Comparison of ENCODE assay signal across 13 cellular contexts in the genomic region with DNA sequence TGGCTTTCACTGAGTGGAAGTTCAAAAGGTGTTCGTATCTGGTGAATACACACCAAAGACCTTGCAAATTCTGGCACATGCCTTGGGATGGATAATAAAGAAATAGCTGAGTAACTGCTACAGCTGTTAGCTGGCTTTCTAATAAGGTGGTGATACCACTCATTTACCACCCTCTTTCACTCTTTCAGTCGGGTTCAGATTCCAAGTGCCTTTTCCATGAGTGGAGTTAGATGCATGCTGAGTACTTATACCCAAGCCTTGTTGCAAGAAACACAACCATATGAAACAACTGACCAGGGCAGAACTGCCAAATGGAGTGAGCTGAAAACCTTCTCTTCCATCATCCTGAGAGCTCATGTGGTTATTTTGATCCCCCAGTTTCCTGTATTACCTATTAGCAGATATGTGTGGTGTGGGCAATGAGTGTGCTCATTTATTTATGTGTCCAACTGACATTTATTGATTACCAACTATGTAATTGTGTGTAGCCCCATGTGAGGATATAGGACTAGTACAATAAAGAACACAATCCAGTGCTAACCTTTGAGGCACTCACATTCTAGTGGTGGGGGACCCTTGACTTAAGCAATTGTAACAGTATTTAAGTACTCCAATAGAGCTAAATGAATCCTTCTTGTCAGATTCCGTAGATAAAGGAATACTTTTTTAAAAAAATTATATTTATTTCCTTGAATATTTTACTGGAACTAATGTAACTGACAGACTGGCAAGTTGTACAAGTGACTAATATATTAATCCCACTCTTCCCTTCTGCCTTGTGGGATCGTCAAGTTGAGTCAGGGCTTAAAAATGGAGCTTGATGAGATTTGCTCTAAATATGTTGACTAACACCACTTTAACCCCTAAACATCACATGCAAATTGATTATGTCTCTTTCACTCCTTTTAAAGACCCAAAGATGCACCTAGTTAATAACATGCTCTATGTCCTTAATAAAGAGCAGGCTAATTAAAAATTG.
DNase-seq lines count a peak whose midpoint lies in the region; ATAC-seq, FAIRE-seq and TF ChIP-seq lines count a peak whose summit lies in the region.
"Had no signal": no experiment of that assay in that cellular context is flagged by ENCODE, and none has a peak within 500 bp of the region (broad histone marks: within the 10 kb centered on the region; RNA-seq: fewer than 3 reads in every experiment).

No MANE protein-coding gene starts in this region.

- no peak overlapping the region for H3K4me3 ChIP-seq in AG10803 (ENCODE audit: low read length)
- no peak overlapping the region for H3K4me3 ChIP-seq in GM12878
- no peak overlapping the region for H3K4me3 ChIP-seq in mesendoderm (ENCODE audit: low read length)
- H3K4me3 ChIP-seq: vagina had no signal

- in situ Hi-C loops in GM12878 (cut with MboI) = no loop called here
- in situ Hi-C loops in GM13976 (cut with MboI; ENCODE audit: low sequenced_read_pairs, unreplicated experiment) = no loop called here

- H2BK5ac ChIP-seq in mesendoderm (ENCODE audit: low read length) = no peak overlapping the region

- TF ChIP-seq CTCF in AG10803 (conservative IDR thresholded peaks at IDR 0.05; ENCODE audit: low read length) (no peak), GM12878 (IDR thresholded peaks at IDR 0.05 in 2 of 3, conservative IDR thresholded peaks at IDR 0.05 in 1 of 3; ENCODE audit: control insufficient read depth in 2 of 3, extremely low read depth in 1 of 3, insufficient read depth in 1 of 3, low read depth in 3 of 3, low read length in 3 of 3) (no peak), D721Med (IDR thresholded peaks at IDR 0.05; ENCODE audit: insufficient read depth, missing control alignments) (no peak), GM13976 (IDR thresholded peaks at IDR 0.05; ENCODE audit: borderline replicate concordance, control extremely low read depth, extremely low read depth, insufficient read depth, missing control alignments) (no peak)

- H2AFZ ChIP-seq in GM12878 (ENCODE audit: control insufficient read depth, low read depth, low read length) = no peak overlapping the region

- H3K23ac ChIP-seq in mesendoderm (ENCODE audit: low read length) = no peak overlapping the region

- H3K4ac ChIP-seq in mesendoderm (ENCODE audit: low read depth, low read length) = no peak overlapping the region

- TF ChIP-seq EP300 in GM12878 (IDR thresholded peaks at IDR 0.05; ENCODE audit: borderline replicate concordance in 1 of 2, control insufficient read depth in 1 of 2, low read depth in 2 of 2, low read length in 2 of 2) = no peak

- H3K36me3 ChIP-seq in GM12878 (ENCODE audit: control insufficient read depth in 2 of 2, insufficient read depth in 2 of 2, low read length in 1 of 2) (peaks cover 1 to 8% of the 10 kb centered on the region in 2 experiments; a peak in 2 of 4 replicates), mesendoderm (ENCODE audit: control insufficient read depth, insufficient read depth, low read length) (no peaks in the 10 kb centered on the region)
- H3K36me3 ChIP-seq: vagina had no signal

- SMC1A ChIA-PET in GM12878 (lab: Charles Lee; ENCODE audit: uncharacterized antibody, unreplicated experiment) = interaction anchor here (0.6 to 3.6 kb wide), 9 partner anchors 11 to 121 kb away, joined by 3 to 21 read pairs (median 5); no protein-coding TSS in a partner anchor

- peaks cover 26% of the 10 kb centered on the region for H3K79me2 ChIP-seq in GM12878 (ENCODE audit: control insufficient read depth, insufficient read depth, low read length)
- H3K79me2 ChIP-seq in mesendoderm (ENCODE audit: control insufficient read depth, insufficient read depth, low read length) = no peaks in the 10 kb centered on the region

- H3K4me2 ChIP-seq in GM12878 (ENCODE audit: control insufficient read depth, insufficient read depth) (no peak overlapping the region), mesendoderm (ENCODE audit: low read length) (no peak overlapping the region)

- H2BK15ac ChIP-seq in mesendoderm (replicated peaks; ENCODE audit: low read depth) = peak overlapping the region; percentile 36

- no peaks in the 10 kb centered on the region for H4K20me1 ChIP-seq in GM12878 (ENCODE audit: control insufficient read depth, insufficient read depth)

- no peak for FAIRE-seq in GM12878 (lab: Jason Lieb, UNC)
- no peak for FAIRE-seq in D721Med (lab: Jason Lieb, UNC)

- H3K9ac ChIP-seq in GM12878 (ENCODE audit: control insufficient read depth, insufficient read depth, low read length) (no peak overlapping the region), mesendoderm (ENCODE audit: low read length) (no peak overlapping the region)

- BruUV-seq in GM12878 (replicated peaks; lab: Mats Ljungman, UMichigan) = no TSS peak

- no peaks in the 10 kb centered on the region for H3K27me3 ChIP-seq in GM12878 (replicated peaks in 1 of 2; ENCODE audit: control insufficient read depth in 2 of 2, insufficient read depth in 2 of 2, low read length in 1 of 2)
- H3K27me3 ChIP-seq in mesendoderm (ENCODE audit: insufficient read depth, low read length, poor library complexity) = no peaks in the 10 kb centered on the region
- H3K27me3 ChIP-seq: vagina had no signal

- H3K4me1 ChIP-seq in GM12878 (ENCODE audit: control insufficient read depth, insufficient read depth, low read length) (peaks cover 26% of the 10 kb centered on the region), mesendoderm (ENCODE audit: control insufficient read depth, low read depth, low read length) (peaks cover 15% of the 10 kb centered on the region)

- intact Hi-C loops in GM12878 (cut with micrococcal nuclease; ENCODE audit: unreplicated experiment) = no loop called here

- H2AK5ac ChIP-seq in mesendoderm (ENCODE audit: low read length) = no peak overlapping the region

- ATAC-seq in GM12878 = peak; percentile 35
- ATAC-seq: naive thymus-derived CD4-positive, alpha-beta T cell had no signal

- no peak for TF ChIP-seq RAD21 in GM12878 (IDR thresholded peaks at IDR 0.05; ENCODE audit: insufficient read depth, low read depth, low read length)

- CTCF ChIA-PET in GM12878 (lab: Yijun Ruan, JAX) = interaction anchor here (0.8 to 3.2 kb wide), 6 partner anchors 10 to 275 kb away, joined by 3 to 19 read pairs (median 6); no protein-coding TSS in a partner anchor

- peak overlapping the region; percentile 70 for H3K18ac ChIP-seq in mesendoderm (ENCODE audit: low read length)

- no peak overlapping the region for H2BK120ac ChIP-seq in mesendoderm (ENCODE audit: low read depth, low read length)

- H4K5ac ChIP-seq in mesendoderm (ENCODE audit: low read length) = no peak overlapping the region

- peak; percentile 77 for DNase-seq in AG10803 (ENCODE audit: low read depth)
- DNase-seq in HT1080 (ENCODE audit: low read depth) = peak; percentile 49
- DNase-seq in GM12878 (ENCODE audit: low read depth, low spot score) = no peak
- DNase-seq in mesendoderm = no peak
- DNase-seq in NCI-H187 (lab: John Stamatoyannopoulos, UW) = no peak
- DNase-seq in D721Med (ENCODE audit: insufficient read length, low spot score) = no peak
- DNase-seq in DMS153 (lab: John Stamatoyannopoulos, UW) = no peak
- no peak for DNase-seq in GM13976 (ENCODE audit: low spot score)
- DNase-seq: activated CD4-positive, alpha-beta T cell treated with anti-CD3 and anti-CD28 coated beads, Interleukin-2, amount 50 U/mL, for 48 hours; GOT3; naive thymus-derived CD4-positive, alpha-beta T cell; NCI-H1930 had no signal

- peak overlapping the region; percentile 14 for H4K8ac ChIP-seq in mesendoderm (ENCODE audit: low read depth, low read length)

- TF ChIP-seq POLR2A in GM12878 (IDR thresholded peaks at IDR 0.05; ENCODE audit: low read depth, low read length) = no peak

- WGBS in GM12878 (ENCODE audit: insufficient coverage, insufficient replicate concordance, low lambda C conversion rate, missing lambda C conversion rate) = 27% methylated on average over 4 of the region's 4 CpGs
- no CpG with 5 or more reads among the region's 4 CpGs for WGBS in mesendoderm (ENCODE audit: extremely low coverage, insufficient coverage, low lambda C conversion rate)

- H3K27ac ChIP-seq in GM12878 (ENCODE audit: control insufficient read depth, insufficient read depth) (peak overlapping the region; percentile 11; the same call in 1 of the 2 replicates), mesendoderm (ENCODE audit: low read depth, low read length) (no peak overlapping the region)
- H3K27ac ChIP-seq: vagina had no signal

- RAD21 ChIA-PET in GM12878 (lab: Charles Lee; ENCODE audit: unreplicated experiment) = interaction anchor here (0.6 to 1.7 kb wide), 2 partner anchors 13 to 120 kb away, joined by 3 to 5 read pairs; no protein-coding TSS in a partner anchor

- POLR2A ChIA-PET in GM12878 (lab: Charles Lee) = interaction anchor here (1.5 kb wide), 1 partner anchor 125 kb away, joined by 4 read pairs; the partner anchor contains the start of gene ARID5B

- H3K9me3 ChIP-seq in GM12878 (replicated peaks; ENCODE audit: control insufficient read depth, insufficient read depth, low read length) = peaks cover 12% of the 10 kb centered on the region; the same call in 2 of the 3 replicates
- H3K9me3 ChIP-seq: vagina had no signal

- H3K79me1 ChIP-seq in mesendoderm (ENCODE audit: low read length) = no peaks in the 10 kb centered on the region

- H3K56ac ChIP-seq in mesendoderm (ENCODE audit: low read length) = no peak overlapping the region

TF ChIP-seq in GM12878, 131 proteins besides CTCF, POLR2A, EP300 and RAD21:
- TF ChIP-seq RUNX3 (IDR thresholded peaks at IDR 0.05; ENCODE audit: low read length) (peak; percentile 59; the same call in 1 of the 2 replicates), BACH1 (IDR thresholded peaks at IDR 0.05; ENCODE audit: borderline replicate concordance) (no peak), POLR2AphosphoS2 (IDR thresholded peaks at IDR 0.05; ENCODE audit: low read depth, low read length) (no peak), HDAC6 (IDR thresholded peaks at IDR 0.05; ENCODE audit: unreplicated experiment) (no peak), SMAD1 (IDR thresholded peaks at IDR 0.05; ENCODE audit: low read depth, partially characterized antibody) (no peak), SMARCA5 (IDR thresholded peaks at IDR 0.05) (no peak), CBFB (IDR thresholded peaks at IDR 0.05; ENCODE audit: low read depth) (no peak), TARDBP (IDR thresholded peaks at IDR 0.05; ENCODE audit: borderline replicate concordance) (no peak), ESRRA (IDR thresholded peaks at IDR 0.05; ENCODE audit: low read length) (no peak)
- TF ChIP-seq, protein P1, sequence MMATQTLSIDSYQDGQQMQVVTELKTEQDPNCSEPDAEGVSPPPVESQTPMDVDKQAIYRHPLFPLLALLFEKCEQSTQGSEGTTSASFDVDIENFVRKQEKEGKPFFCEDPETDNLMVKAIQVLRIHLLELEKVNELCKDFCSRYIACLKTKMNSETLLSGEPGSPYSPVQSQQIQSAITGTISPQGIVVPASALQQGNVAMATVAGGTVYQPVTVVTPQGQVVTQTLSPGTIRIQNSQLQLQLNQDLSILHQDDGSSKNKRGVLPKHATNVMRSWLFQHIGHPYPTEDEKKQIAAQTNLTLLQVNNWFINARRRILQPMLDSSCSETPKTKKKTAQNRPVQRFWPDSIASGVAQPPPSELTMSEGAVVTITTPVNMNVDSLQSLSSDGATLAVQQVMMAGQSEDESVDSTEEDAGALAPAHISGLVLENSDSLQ (IDR thresholded peaks at IDR 0.05) = peak; percentile 47

Comparison
In these comparisons a context has a peak if more than half of its experiments do, and no peak if none do; other contexts are left out.
1. DNase-seq: peak in AG10803 (single experiment) and HT1080 (single experiment); none in GM12878 (single experiment), mesendoderm (single experiment), NCI-H187 (0 of 2), D721Med (single experiment), DMS153 (single experiment) and GM13976 (single experiment).